In genomic region chr3:52528596-52529375, GRCh38 we compare ENCODE assay signal across 17 cellular contexts. TPM values are rescaled to one million over a fixed set of nuclear protein-coding genes. Genes with fewer than 3 reads are reported as not detected.
DNase-seq lines count a peak whose midpoint lies in the region; ATAC-seq, FAIRE-seq and TF ChIP-seq lines count a peak whose summit lies in the region.
"Had no signal": no experiment of that assay in that cellular context is flagged by ENCODE, and none has a peak within 500 bp of the region (broad histone marks: within the 10 kb centered on the region; RNA-seq: fewer than 3 reads in every experiment).

No MANE protein-coding gene starts in this region.

- POLR2A ChIA-PET in GM12878 (lab: Charles Lee): interaction anchor here (0.6 to 1.5 kb wide), 2 partner anchors 10 to 250 kb away, joined by 3 to 5 read pairs; partner anchors contain the start of gene WDR82

- no peaks in the 10 kb centered on the region for H3K27me3 Mint-ChIP-seq in T-helper 2 cell treated with Interferon-gamma antibody and Interleukin-4, amounts not matched to agents 5 μg/mL and 100 μg/mL, for 36 hours (ENCODE audit: low read depth)
- H3K27me3 Mint-ChIP-seq: activated CD4-positive, alpha-beta memory T cell treated with anti-CD3 and anti-CD28 coated beads, Interleukin-2, amount 10 ng/mL, durations not matched to agents 7 days and 5 days had no signal

- H3K79me2 ChIP-seq in GM12878 (ENCODE audit: control insufficient read depth, insufficient read depth, low read length): peaks cover 27% of the 10 kb centered on the region

- WGBS in GM12878 (ENCODE audit: insufficient coverage, insufficient replicate concordance, low lambda C conversion rate, missing lambda C conversion rate): 91% methylated on average over 25 of the region's 25 CpGs

- H3K4me3 ChIP-seq in Peyer's patch (no peak overlapping the region), GM12878 (no peak overlapping the region), kidney (ENCODE audit: low read length in 2 of 2) (no peak overlapping the region)
- H3K4me3 ChIP-seq: ascending aorta had no signal

- no peaks in the 10 kb centered on the region for H4K20me1 ChIP-seq in GM12878 (ENCODE audit: control insufficient read depth, insufficient read depth)

- TF ChIP-seq EP300 in GM12878 (IDR thresholded peaks at IDR 0.05; ENCODE audit: borderline replicate concordance in 1 of 2, control insufficient read depth in 1 of 2, low read depth in 2 of 2, low read length in 2 of 2): no peak

- ATAC-seq in GM12878 (no peak), sciatic nerve (no peak)
- ATAC-seq: esophagus mucosa had no signal

- TF ChIP-seq POLR2A in Peyer's patch (IDR thresholded peaks at IDR 0.05): no peak
- TF ChIP-seq POLR2A in GM12878 (IDR thresholded peaks at IDR 0.05; ENCODE audit: low read depth, low read length): peak; percentile 14; the same call in 1 of the 2 replicates

- H3K9me3 Mint-ChIP-seq in T-helper 2 cell treated with Interferon-gamma antibody and Interleukin-4, amounts not matched to agents 5 μg/mL and 100 μg/mL, for 36 hours: no peaks in the 10 kb centered on the region
- H3K9me3 Mint-ChIP-seq: activated CD4-positive, alpha-beta memory T cell treated with anti-CD3 and anti-CD28 coated beads, Interleukin-2, amount 10 ng/mL, durations not matched to agents 7 days and 5 days had no signal

- H3K36me3 ChIP-seq in Peyer's patch (peaks cover 0 to 7% (median 0%) of the 10 kb centered on the region in 3 donors), GM12878 (ENCODE audit: control insufficient read depth in 2 of 2, insufficient read depth in 2 of 2, low read length in 1 of 2) (peaks cover 0 to 15% of the 10 kb centered on the region in 2 experiments; a peak in 2 of 4 replicates), kidney (ENCODE audit: control insufficient read depth in 1 of 2, insufficient read depth in 2 of 2, low read length in 2 of 2) (peaks cover 0 to 2% of the 10 kb centered on the region in 2 donors)

- no peak overlapping the region for H3K27ac ChIP-seq in Peyer's patch
- H3K27ac ChIP-seq in GM12878 (ENCODE audit: control insufficient read depth, insufficient read depth): no peak overlapping the region
- H3K27ac ChIP-seq in kidney (ENCODE audit: low read depth in 2 of 2, low read length in 2 of 2): no peak overlapping the region

- TF ChIP-seq RAD21 in GM12878 (IDR thresholded peaks at IDR 0.05; ENCODE audit: insufficient read depth, low read depth, low read length): no peak

- intact Hi-C loops in GM12878 (cut with micrococcal nuclease; ENCODE audit: unreplicated experiment) (no loop called here), kidney (cut with DNase I) (no loop called here), sciatic nerve (cut with DNase I) (no loop called here)

- no peak for TF ChIP-seq CTCF in Peyer's patch (IDR thresholded peaks at IDR 0.05)
- no peak for TF ChIP-seq CTCF in GM12878 (IDR thresholded peaks at IDR 0.05 in 2 of 3, conservative IDR thresholded peaks at IDR 0.05 in 1 of 3; ENCODE audit: control insufficient read depth in 2 of 3, extremely low read depth in 1 of 3, insufficient read depth in 1 of 3, low read depth in 3 of 3, low read length in 3 of 3)
- TF ChIP-seq CTCF in kidney (IDR thresholded peaks at IDR 0.05; ENCODE audit: borderline replicate concordance, extremely low read depth, insufficient read depth): no peak

- SMC1A ChIA-PET in GM12878 (lab: Charles Lee; ENCODE audit: uncharacterized antibody, unreplicated experiment): no interaction called here

- peaks cover 0 to 13% (median 8%) of the 10 kb centered on the region in 4 donors for H3K4me1 ChIP-seq in Peyer's patch
- H3K4me1 ChIP-seq in GM12878 (ENCODE audit: control insufficient read depth, insufficient read depth, low read length): peaks cover 6% of the 10 kb centered on the region
- H3K4me1 ChIP-seq in kidney (ENCODE audit: control insufficient read depth in 1 of 2, insufficient read depth in 1 of 2, low read depth in 1 of 2, low read length in 2 of 2): peaks cover 5 to 28% of the 10 kb centered on the region in 2 donors

- RAD21 ChIA-PET in GM12878 (lab: Charles Lee; ENCODE audit: unreplicated experiment): no interaction called here

- FAIRE-seq in GM12878 (lab: Jason Lieb, UNC): no peak
- no peak for FAIRE-seq in kidney (lab: Jason Lieb, UNC)

- H3K27me3 ChIP-seq in Peyer's patch (no peaks in the 10 kb centered on the region), GM12878 (replicated peaks in 1 of 2; ENCODE audit: control insufficient read depth in 2 of 2, insufficient read depth in 2 of 2, low read length in 1 of 2) (no peaks in the 10 kb centered on the region)
- H3K27me3 ChIP-seq: ascending aorta had no signal

- H3K27ac Mint-ChIP-seq in T-helper 2 cell treated with Interferon-gamma antibody and Interleukin-4, amounts not matched to agents 5 μg/mL and 100 μg/mL, for 36 hours: no peak overlapping the region
- H3K27ac Mint-ChIP-seq: activated CD4-positive, alpha-beta memory T cell treated with anti-CD3 and anti-CD28 coated beads, Interleukin-2, amount 10 ng/mL, durations not matched to agents 7 days and 5 days had no signal

- no peak overlapping the region for H3K4me3 Mint-ChIP-seq in T-helper 2 cell treated with Interferon-gamma antibody and Interleukin-4, amounts not matched to agents 5 μg/mL and 100 μg/mL, for 36 hours
- H3K4me3 Mint-ChIP-seq: activated CD4-positive, alpha-beta memory T cell treated with anti-CD3 and anti-CD28 coated beads, Interleukin-2, amount 10 ng/mL, durations not matched to agents 7 days and 5 days had no signal

- DNase-seq in Peyer's patch (peak in 2 of 3 donors; percentile 43 to 45), GM12878 (ENCODE audit: low read depth, low spot score) (no peak), kidney (peak; percentile 76), sciatic nerve (ENCODE audit: low spot score) (peak; percentile 59), NCI-H1417 treated with DMSO at 0.1 percent for 48 hours (lab: John Stamatoyannopoulos, UW) (no peak), NCI-H2081 (lab: John Stamatoyannopoulos, UW) (no peak)
- DNase-seq in T-helper 2 cell treated with Interferon-gamma antibody and Interleukin-4, amounts not matched to agents 5 μg/mL and 100 μg/mL, for 36 hours (ENCODE audit: low spot score): no peak
- DNase-seq: activated CD4-positive, alpha-beta memory T cell treated with anti-CD3 and anti-CD28 coated beads, Interleukin-2, amount 10 ng/mL, durations not matched to agents 7 days and 5 days; C1 segment of cervical spinal cord; cortex of kidney; DMS53; Karpas-422; NCI-H146; NCI-H345; SHP77 treated with DMSO at 0.1 percent for 48 hours had no signal

- CTCF ChIA-PET in GM12878 (lab: Yijun Ruan, JAX): no interaction called here

- no peak overlapping the region for H3K4me2 ChIP-seq in GM12878 (ENCODE audit: control insufficient read depth, insufficient read depth)

- H3K4me1 Mint-ChIP-seq in T-helper 2 cell treated with Interferon-gamma antibody and Interleukin-4, amounts not matched to agents 5 μg/mL and 100 μg/mL, for 36 hours (ENCODE audit: low read depth): peaks cover 4% of the 10 kb centered on the region

- H3K36me3 Mint-ChIP-seq in T-helper 2 cell treated with Interferon-gamma antibody and Interleukin-4, amounts not matched to agents 5 μg/mL and 100 μg/mL, for 36 hours (ENCODE audit: low read depth): no peaks in the 10 kb centered on the region

- H3K9ac ChIP-seq in GM12878 (ENCODE audit: control insufficient read depth, insufficient read depth, low read length) (no peak overlapping the region), kidney (ENCODE audit: low read length in 2 of 2) (no peak overlapping the region)

- H3K9me3 ChIP-seq in Peyer's patch (no peaks in the 10 kb centered on the region), GM12878 (replicated peaks; ENCODE audit: control insufficient read depth, insufficient read depth, low read length) (no peaks in the 10 kb centered on the region), kidney (ENCODE audit: control insufficient read depth in 1 of 2, low read length in 2 of 2) (no peaks in the 10 kb centered on the region)
- H3K9me3 ChIP-seq: ascending aorta had no signal

- in situ Hi-C loops in GM12878 (cut with MboI): no loop called here

- no peak overlapping the region for H2AFZ ChIP-seq in GM12878 (ENCODE audit: control insufficient read depth, low read depth, low read length)

- BruUV-seq in GM12878 (replicated peaks; lab: Mats Ljungman, UMichigan): no TSS peak

RNA-seq across cellular contexts. Expression of gene NT5DC2, which starts 4.9 kb away (rescaled TPM):
- total RNA-seq in Peyer's patch (10 to 100 TPM in 3 of 4 donors, 1 to 10 TPM in 1; 5.1 to 17.3 (median 14.7) TPM), GM12878 (2014; rRNA removed) (79.6 and 107 TPM in 2 replicates), GM12878 (2014; rRNA removed; fragmentation: Illumina TruSeq; extraction: Trizol) (48.6 and 58.3 TPM in 2 replicates), GM12878 (2021) (122 and 135 TPM in 2 replicates), kidney (47.3 TPM), sciatic nerve (78.3 TPM)
- 28.6 and 34.5 TPM in 2 replicates for total RNA-seq in GM12878 (2013; cell fraction: nucleolus; rRNA removed)
- 35.3 TPM for polyA plus RNA-seq in GM12878 (2011; ENCODE audit: low read depth)
- polyA plus RNA-seq in GM12878 (2011; rRNA removed) (43.2 and 75.3 TPM in 2 replicates), GM12878 (2014; fragmentation: Illumina TruSeq; extraction: Trizol) (77.0 and 80.3 TPM in 2 replicates), GM12878 (2014; fragmentation: Nextera tagmentation; extraction: Ambion mirVana) (10 to 100 TPM; 21.6 to 34.8 TPM), GM12878 (2014; rRNA removed) (130 and 144 TPM in 2 replicates), GM12878 (2016; fragmentation: Nextera tagmentation; extraction: Ambion mirVana) (10 to 100 TPM; 32.1 to 51.0 TPM), kidney (ENCODE audit: insufficient read depth, low read depth, low replicate concordance) (75.7 TPM)
- polyA plus RNA-seq in GM12878 (2011; cell fraction: cytosol; rRNA removed): 68.9 and 95.2 TPM in 2 replicates
- polyA plus RNA-seq in GM12878 (2011; cell fraction: nucleus; rRNA removed): 199 and 214 TPM in 2 replicates
- 80.0 and 87.5 TPM in 2 replicates for polyA plus RNA-seq in GM12878 (2012)
- polyA minus RNA-seq in GM12878 (2011; rRNA and poly(A)+ RNA removed): 53.0 and 67.6 TPM in 2 replicates
- 23.5 and 26.6 TPM in 2 replicates for polyA minus RNA-seq in GM12878 (2011; cell fraction: cytosol; rRNA and poly(A)+ RNA removed)
- polyA minus RNA-seq in GM12878 (2011; cell fraction: nucleus; rRNA and poly(A)+ RNA removed): 30.9 and 54.3 TPM in 2 replicates

RNA-seq across cellular contexts. Expression of gene UQCC5, which starts 7.6 kb away (rescaled TPM):
- total RNA-seq in Peyer's patch: 1 to 10 TPM; 1.7 to 7.7 (median 4.1) TPM
- total RNA-seq in GM12878 (2013; cell fraction: nucleolus; rRNA removed): 13.7 and 16.2 TPM in 2 replicates
- total RNA-seq in GM12878 (2014; rRNA removed): 11.8 and 20.8 TPM in 2 replicates
- total RNA-seq in GM12878 (2014; rRNA removed; fragmentation: Illumina TruSeq; extraction: Trizol): 20.6 and 28.0 TPM in 2 replicates
- 26.2 and 27.0 TPM in 2 replicates for total RNA-seq in GM12878 (2021)
- polyA plus RNA-seq in GM12878 (2011; ENCODE audit: low read depth): 0.71 TPM
- 13.5 and 15.1 TPM in 2 replicates for polyA plus RNA-seq in GM12878 (2011; rRNA removed)
- 5.5 and 37.3 TPM in 2 replicates for polyA plus RNA-seq in GM12878 (2011; cell fraction: cytosol; rRNA removed)
- 18.7 and 21.9 TPM in 2 replicates for polyA plus RNA-seq in GM12878 (2011; cell fraction: nucleus; rRNA removed)
- polyA plus RNA-seq in GM12878 (2012): 32.2 and 72.8 TPM in 2 replicates
- 4.0 and 18.3 TPM in 2 replicates for polyA plus RNA-seq in GM12878 (2014; fragmentation: Illumina TruSeq; extraction: Trizol)
- polyA plus RNA-seq in GM12878 (2014; fragmentation: Nextera tagmentation; extraction: Ambion mirVana): 10 to 100 TPM; 38.4 to 56.8 TPM
- 28.1 and 38.5 TPM in 2 replicates for polyA plus RNA-seq in GM12878 (2014; rRNA removed)
- 10 to 100 TPM; 69.1 to 84.8 TPM for polyA plus RNA-seq in GM12878 (2016; fragmentation: Nextera tagmentation; extraction: Ambion mirVana)
- 8.0 and 8.6 TPM in 2 replicates for polyA minus RNA-seq in GM12878 (2011; rRNA and poly(A)+ RNA removed)
- 1.5 and 4.3 TPM in 2 replicates for polyA minus RNA-seq in GM12878 (2011; cell fraction: cytosol; rRNA and poly(A)+ RNA removed)
- 9.8 and 12.5 TPM in 2 replicates for polyA minus RNA-seq in GM12878 (2011; cell fraction: nucleus; rRNA and poly(A)+ RNA removed)
- total RNA-seq in kidney: 26.8 TPM
- polyA plus RNA-seq in kidney (ENCODE audit: insufficient read depth, low read depth, low replicate concordance): 135 TPM
- 16.0 TPM for total RNA-seq in sciatic nerve
- total RNA-seq: ascending aorta had no signal

RNA-seq across cellular contexts. Expression of gene STAB1, which starts 33.6 kb away (rescaled TPM):
- total RNA-seq in Peyer's patch (10 to 100 TPM; 27.0 to 98.2 (median 67.2) TPM), GM12878 (2014; rRNA removed) (not detected in 2 replicates), GM12878 (2014; rRNA removed; fragmentation: Illumina TruSeq; extraction: Trizol) (not detected in 2 replicates), GM12878 (2021) (0.35 and 0.46 TPM in 2 replicates), kidney (379 TPM), sciatic nerve (256 TPM)
- total RNA-seq in GM12878 (2013; cell fraction: nucleolus; rRNA removed): 0.22 and 0.23 TPM in 2 replicates
- not detected for polyA plus RNA-seq in GM12878 (2011; ENCODE audit: low read depth)
- polyA plus RNA-seq in GM12878 (2011; rRNA removed) (not detected in 2 replicates), GM12878 (2014; fragmentation: Illumina TruSeq; extraction: Trizol) (not detected in 2 replicates), GM12878 (2014; fragmentation: Nextera tagmentation; extraction: Ambion mirVana) (not detected), GM12878 (2014; rRNA removed) (not detected in 2 replicates), GM12878 (2016; fragmentation: Nextera tagmentation; extraction: Ambion mirVana) (not detected), kidney (ENCODE audit: insufficient read depth, low read depth, low replicate concordance) (98.4 TPM)
- polyA plus RNA-seq in GM12878 (2011; cell fraction: cytosol; rRNA removed): 0.02 TPM in 1 of 2 replicates, not detected in the other
- polyA plus RNA-seq in GM12878 (2011; cell fraction: nucleus; rRNA removed): 0.13 and 0.42 TPM in 2 replicates
- polyA plus RNA-seq in GM12878 (2012): 0.11 TPM in 1 of 2 replicates, not detected in the other
- polyA minus RNA-seq in GM12878 (2011; rRNA and poly(A)+ RNA removed): 0.15 TPM in 1 of 2 replicates, not detected in the other
- polyA minus RNA-seq in GM12878 (2011; cell fraction: cytosol; rRNA and poly(A)+ RNA removed): not detected in 2 replicates
- 0.10 TPM in 1 of 2 replicates, not detected in the other for polyA minus RNA-seq in GM12878 (2011; cell fraction: nucleus; rRNA and poly(A)+ RNA removed)
- total RNA-seq: activated CD4-positive, alpha-beta memory T cell treated with anti-CD3 and anti-CD28 coated beads, Interleukin-2, amount 10 ng/mL, durations not matched to agents 7 days and 5 days had no signal

Comparison
In these comparisons a context has a peak if more than half of its experiments do, and no peak if none do; other contexts are left out.
1. DNase-seq: peak in Peyer's patch (2 of 3), kidney (single experiment) and sciatic nerve (single experiment); none in GM12878 (single experiment), NCI-H1417 treated with DMSO at 0.1 percent for 48 hours (single experiment), NCI-H2081 (0 of 2) and T-helper 2 cell treated with Interferon-gamma antibody and Interleukin-4, amounts not matched to agents 5 μg/mL and 100 μg/mL, for 36 hours (single experiment).
2. RNA of gene STAB1, which starts 33.6 kb away (total RNA-seq): 379 TPM in kidney (single experiment), 256 TPM in sciatic nerve (single experiment) and 27.0 to 98.2 TPM in Peyer's patch; 0.22 to 0.46 TPM in GM12878; every median in the first group is over 10 times any median in the second.